Comparison of ENCODE assay signal across 1 cellular context in genomic region chr6:119346914-119347313, GRCh38.
A peak's percentile ranks its signal among the peaks of the same experiment; 100 is the strongest.
TF ChIP-seq lines count a peak whose summit lies in the region.

No MANE protein-coding gene starts in this region.

TF ChIP-seq in HepG2, 621 proteins besides CTCF, POLR2A, EP300 and RAD21 (continued from another document):
- TF ChIP-seq, protein P1, sequence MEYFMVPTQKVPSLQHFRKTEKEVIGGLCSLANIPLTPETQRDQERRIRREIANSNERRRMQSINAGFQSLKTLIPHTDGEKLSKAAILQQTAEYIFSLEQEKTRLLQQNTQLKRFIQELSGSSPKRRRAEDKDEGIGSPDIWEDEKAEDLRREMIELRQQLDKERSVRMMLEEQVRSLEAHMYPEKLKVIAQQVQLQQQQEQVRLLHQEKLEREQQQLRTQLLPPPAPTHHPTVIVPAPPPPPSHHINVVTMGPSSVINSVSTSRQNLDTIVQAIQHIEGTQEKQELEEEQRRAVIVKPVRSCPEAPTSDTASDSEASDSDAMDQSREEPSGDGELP (IDR thresholded peaks at IDR 0.05; ENCODE audit: borderline replicate concordance, low read depth): peak; percentile 27; the same call in 1 of the 2 replicates
- TF ChIP-seq ZFP90 (CRISPR knock-in tag; IDR thresholded peaks at IDR 0.05; ENCODE audit: borderline replicate concordance) (no peak), ZNF576 (CRISPR knock-in tag; IDR thresholded peaks at IDR 0.05) (no peak), ZNF451 (CRISPR knock-in tag; IDR thresholded peaks at IDR 0.05) (no peak), PLSCR1 (CRISPR knock-in tag; IDR thresholded peaks at IDR 0.05; ENCODE audit: borderline replicate concordance) (no peak), ISX (CRISPR knock-in tag; conservative IDR thresholded peaks at IDR 0.05) (no peak), PCBP2 (optimal IDR thresholded peaks at IDR 0.05; ENCODE audit: low read depth, low read length, poor library complexity, severe bottlenecking) (no peak), ZNF570 (CRISPR knock-in tag; IDR thresholded peaks at IDR 0.05; ENCODE audit: borderline replicate concordance) (no peak)
TF ChIP-seq in HepG2: peak in this region for 13.
